In the genomic region with DNA sequence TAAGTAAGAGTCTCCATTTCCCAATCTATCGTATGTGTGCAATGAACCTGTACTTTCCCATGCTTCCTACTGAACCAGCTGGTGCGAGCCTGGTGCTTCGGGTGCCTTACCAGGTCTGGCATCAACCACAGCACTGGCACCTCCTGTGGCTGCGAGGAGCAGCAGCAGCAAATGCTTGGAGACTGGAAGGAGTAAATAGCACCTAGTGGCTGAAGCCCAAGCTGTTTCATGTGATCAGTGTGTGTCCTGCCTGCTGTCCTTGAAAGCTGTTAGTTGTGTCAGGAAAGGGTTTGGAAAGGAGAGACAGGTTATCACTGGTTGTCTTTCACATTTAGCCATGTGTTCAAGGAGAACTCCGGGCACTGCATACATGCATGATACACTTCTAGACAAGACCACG, we compare ENCODE assay signal across 8 cellular contexts. TPM values are rescaled to one million over a fixed set of nuclear protein-coding genes. Genes with fewer than 3 reads are reported as not detected.
DNase-seq lines count a peak whose midpoint lies in the region; ATAC-seq and TF ChIP-seq lines count a peak whose summit lies in the region.

No MANE protein-coding gene starts in this region.

- H3K4me1 Mint-ChIP-seq in neural progenitor cell: peaks cover 5% of the 10 kb centered on the region

- no peak overlapping the region for H3K4me2 ChIP-seq in neural progenitor cell

- no peaks in the 10 kb centered on the region for H4K20me1 ChIP-seq in neural progenitor cell (ENCODE audit: low read depth)

- H3K27ac ChIP-seq in colonic mucosa (no peak overlapping the region), neural progenitor cell (no peak overlapping the region), ascending aorta (no peak overlapping the region)

- no peaks in the 10 kb centered on the region for H3K9me3 ChIP-seq in colonic mucosa
- no peaks in the 10 kb centered on the region for H3K9me3 ChIP-seq in neural progenitor cell (ENCODE audit: low read depth)
- H3K9me3 ChIP-seq in ascending aorta: no peaks in the 10 kb centered on the region

- H3F3A ChIP-seq in neural progenitor cell (ENCODE audit: low read depth): no peaks in the 10 kb centered on the region

- TF ChIP-seq CTCF in colonic mucosa (IDR thresholded peaks at IDR 0.05) (peak; percentile 13), neural progenitor cell (IDR thresholded peaks at IDR 0.05) (peak; percentile 41), ascending aorta (IDR thresholded peaks at IDR 0.05) (no peak)

- H3K27me3 ChIP-seq in colonic mucosa: no peaks in the 10 kb centered on the region
- no peaks in the 10 kb centered on the region for H3K27me3 ChIP-seq in neural progenitor cell
- no peaks in the 10 kb centered on the region for H3K27me3 ChIP-seq in ascending aorta

- intact Hi-C loops in colonic mucosa (cut with DNase I): no loop called here
- intact Hi-C loops in ascending aorta (cut with DNase I): no loop called here

- peaks cover 3% of the 10 kb centered on the region for H3K27me3 Mint-ChIP-seq in neural progenitor cell (ENCODE audit: insufficient read depth, low read depth)

- no peak for ATAC-seq in GM19023 (IDR thresholded peaks at IDR 0.05; ENCODE audit: unreplicated experiment)

- no peak overlapping the region for H3K4me3 ChIP-seq in colonic mucosa
- H3K4me3 ChIP-seq in neural progenitor cell: no peak overlapping the region
- no peak overlapping the region for H3K4me3 ChIP-seq in ascending aorta

- H2AFZ ChIP-seq in neural progenitor cell (replicated peaks): no peak overlapping the region

- no peaks in the 10 kb centered on the region for H3K36me3 Mint-ChIP-seq in neural progenitor cell

- H3K9me3 Mint-ChIP-seq in neural progenitor cell: no peaks in the 10 kb centered on the region

- no peak overlapping the region for H3K4me3 Mint-ChIP-seq in neural progenitor cell

- no peaks in the 10 kb centered on the region for H3K4me1 ChIP-seq in colonic mucosa
- H3K4me1 ChIP-seq in neural progenitor cell: peaks cover 8% of the 10 kb centered on the region
- no peaks in the 10 kb centered on the region for H3K4me1 ChIP-seq in ascending aorta

- H3K27ac Mint-ChIP-seq in neural progenitor cell: no peak overlapping the region

- no peaks in the 10 kb centered on the region for H3K36me3 ChIP-seq in colonic mucosa
- no peaks in the 10 kb centered on the region for H3K36me3 ChIP-seq in neural progenitor cell
- H3K36me3 ChIP-seq in ascending aorta: no peaks in the 10 kb centered on the region

- H3K79me2 ChIP-seq in neural progenitor cell (ENCODE audit: low read depth): no peaks in the 10 kb centered on the region

- DNase-seq in ELF-1 (ENCODE audit: low read depth, low spot score): peak; percentile 57
- DNase-seq in NCI-H2107 treated with DMSO at 0.1 percent for 48 hours (lab: John Stamatoyannopoulos, UW; ENCODE audit: unreplicated experiment): peak; percentile 94
- no peak for DNase-seq in colonic mucosa
- DNase-seq in neural progenitor cell (ENCODE audit: low spot score): peak; percentile 51
- no peak for DNase-seq in GOT3 (lab: John Stamatoyannopoulos, UW)
- DNase-seq in ascending aorta (ENCODE audit: low spot score in 2 of 2): no peak
- no peak for DNase-seq in AG20443 (ENCODE audit: low spot score)

- H3K9ac ChIP-seq in colonic mucosa (ENCODE audit: low read depth in 2 of 2, low read length in 2 of 2) (no peak overlapping the region), neural progenitor cell (no peak overlapping the region)

RNA-seq across cellular contexts. Expression of a gene that starts 31.8 kb away (rescaled TPM):
- total RNA-seq in colonic mucosa: 1 to 10 TPM; 1.0 to 1.9 TPM
- total RNA-seq in neural progenitor cell (ENCODE audit: low replicate concordance): 18.2 and 32.5 TPM in 2 replicates
- total RNA-seq in ascending aorta: 58.1 TPM

Comparison
In these comparisons a context has a peak if more than half of its experiments do, and no peak if none do; other contexts are left out.
1. DNase-seq: peak in ELF-1 (single experiment), NCI-H2107 treated with DMSO at 0.1 percent for 48 hours (single experiment) and neural progenitor cell (single experiment); none in colonic mucosa (single experiment), GOT3 (single experiment), ascending aorta (0 of 2) and AG20443 (single experiment).
2. CTCF ChIP-seq: peak in colonic mucosa (single experiment) and neural progenitor cell (single experiment); none in ascending aorta (0 of 3).